ENCODE assay signal across 18 cellular contexts in the genomic region with DNA sequence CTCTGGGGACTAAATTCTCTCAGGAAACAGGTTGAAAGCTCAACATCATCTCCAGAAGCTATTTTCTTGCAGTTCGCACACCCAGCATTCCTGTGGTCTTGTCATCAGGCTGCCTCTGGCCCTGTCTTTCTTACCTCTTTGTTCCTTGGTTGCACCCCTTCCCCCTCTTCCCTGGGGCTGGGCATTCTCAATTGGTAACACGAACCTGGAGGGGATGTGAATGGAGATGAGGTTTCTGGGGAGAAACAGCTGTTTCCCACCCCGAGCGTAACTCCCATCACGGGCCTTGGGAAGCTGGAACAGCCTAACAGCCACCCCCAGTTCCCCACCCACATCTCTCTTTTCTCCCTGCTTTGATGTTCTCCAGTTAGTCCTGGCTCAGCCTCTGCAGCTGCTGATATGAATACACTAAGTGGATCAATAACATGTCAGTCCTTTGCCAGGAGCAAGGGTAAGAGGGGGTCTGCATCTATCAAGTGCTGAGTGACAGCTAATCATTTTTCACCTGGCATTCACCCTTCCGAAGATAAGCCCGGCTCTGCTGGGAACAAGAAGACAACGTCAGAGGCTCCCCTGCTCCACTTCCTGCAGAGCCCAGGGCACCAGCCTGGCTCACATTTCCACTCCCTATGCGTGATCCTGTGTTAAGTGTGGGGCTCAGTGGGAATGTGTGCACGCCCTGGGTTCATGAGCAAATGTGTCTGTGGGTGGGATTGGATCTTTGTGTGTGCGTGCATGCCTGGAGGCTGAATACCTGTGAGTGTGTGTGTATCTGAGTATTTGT.
DNase-seq lines count a peak whose midpoint lies in the region; TF ChIP-seq lines count a peak whose summit lies in the region.
"Had no signal": no experiment of that assay in that cellular context is flagged by ENCODE, and none has a peak within 500 bp of the region (broad histone marks: within the 10 kb centered on the region; RNA-seq: fewer than 3 reads in every experiment).

No MANE protein-coding gene starts in this region.

- CTCF ChIA-PET in HEK293 (lab: Yijun Ruan, JAX) = interaction anchor here (0.6 to 1.1 kb wide), 3 partner anchors 18 to 292 kb away, joined by 3 to 4 read pairs (median 3); no protein-coding TSS in a partner anchor

- H3K4me1 ChIP-seq in HEK293 (ENCODE audit: control insufficient read depth, insufficient read depth, low read length) (no peaks in the 10 kb centered on the region), NT2/D1 (ENCODE audit: insufficient read depth, insufficient read length) (peaks cover 15% of the 10 kb centered on the region)
- H3K4me1 ChIP-seq: Peyer's patch had no signal

- H3K9me3 ChIP-seq in HEK293 (ENCODE audit: control insufficient read depth, insufficient read depth, low read depth, low read length) (no peaks in the 10 kb centered on the region), NT2/D1 (ENCODE audit: insufficient read depth, low read length) (no peaks in the 10 kb centered on the region)
- H3K9me3 ChIP-seq: Peyer's patch had no signal

- intact Hi-C loops in head of caudate nucleus (cut with DNase I) = no loop called here

- no peaks in the 10 kb centered on the region for H3K36me3 ChIP-seq in HEK293 (ENCODE audit: control insufficient read depth in 2 of 2, insufficient read depth in 1 of 2, low read length in 2 of 2)
- H3K36me3 ChIP-seq in NT2/D1 (ENCODE audit: insufficient read depth, insufficient read length, low read length) = no peaks in the 10 kb centered on the region
- H3K36me3 ChIP-seq: Peyer's patch had no signal

- H3K4me3 ChIP-seq in HEK293 (ENCODE audit: low read depth, low read length) = no peak overlapping the region
- H3K4me3 ChIP-seq in NT2/D1 (ENCODE audit: insufficient read length, low read depth) = no peak overlapping the region
- H3K4me3 ChIP-seq: Peyer's patch, SK-N-MC had no signal

- H3K9ac ChIP-seq in NT2/D1 (ENCODE audit: insufficient read length, low read depth) = peak overlapping the region; percentile 26

- H3K27me3 ChIP-seq in NT2/D1 (ENCODE audit: insufficient read depth, insufficient read length) = no peaks in the 10 kb centered on the region
- H3K27me3 ChIP-seq: Peyer's patch had no signal

- DNase-seq in NT2/D1 (ENCODE audit: low read depth, low spot score) (no peak), head of caudate nucleus (peak in 40 of 42 donors; percentile 9 to 84 (median 56)), putamen (ENCODE audit: low spot score) (peak; percentile 44), SHP77 treated with DMSO at 0.1 percent for 48 hours (lab: John Stamatoyannopoulos, UW) (no peak), superior temporal gyrus (ENCODE audit: extremely low spot score) (no peak)
- no peak for DNase-seq in activated CD4-positive, alpha-beta T cell treated with anti-CD3 and anti-CD28 coated beads for 4 hours
- DNase-seq: ACHN, DMS79, H9, MM.1S, NCI-H1105, NCI-H2081, NCI-H510A treated with DMSO at 0.1 percent for 48 hours, Peyer's patch, T-helper 1 cell had no signal

- TF ChIP-seq CTCF in HEK293 (tag by site-specific recombination; IDR thresholded peaks at IDR 0.05) = no peak

- POLR2A ChIA-PET in HEK293 (lab: Yijun Ruan, JAX) = no interaction called here

- no peak overlapping the region for H3K27ac ChIP-seq in HEK293 (ENCODE audit: extremely low read depth, low read depth, low read length)
- H3K27ac ChIP-seq: C4-2B, Peyer's patch, SK-N-MC had no signal

TF ChIP-seq in HEK293, 187 proteins besides CTCF, POLR2A, EP300 and RAD21 (continues in another document):
- peak; percentile 53; the same call in 1 of the 2 replicates for TF ChIP-seq ZIC2 (tag by site-specific recombination; IDR thresholded peaks at IDR 0.05)
- TF ChIP-seq ZBTB8A (tag by site-specific recombination; IDR thresholded peaks at IDR 0.05) = no peak
- TF ChIP-seq, protein P1, sequence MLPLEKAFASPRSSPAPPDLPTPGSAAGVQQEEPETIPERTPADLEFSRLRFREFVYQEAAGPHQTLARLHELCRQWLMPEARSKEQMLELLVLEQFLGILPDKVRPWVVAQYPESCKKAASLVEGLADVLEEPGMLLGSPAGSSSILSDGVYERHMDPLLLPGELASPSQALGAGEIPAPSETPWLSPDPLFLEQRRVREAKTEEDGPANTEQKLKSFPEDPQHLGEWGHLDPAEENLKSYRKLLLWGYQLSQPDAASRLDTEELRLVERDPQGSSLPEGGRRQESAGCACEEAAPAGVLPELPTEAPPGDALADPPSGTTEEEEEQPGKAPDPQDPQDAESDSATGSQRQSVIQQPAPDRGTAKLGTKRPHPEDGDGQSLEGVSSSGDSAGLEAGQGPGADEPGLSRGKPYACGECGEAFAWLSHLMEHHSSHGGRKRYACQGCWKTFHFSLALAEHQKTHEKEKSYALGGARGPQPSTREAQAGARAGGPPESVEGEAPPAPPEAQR (tag by site-specific recombination; IDR thresholded peaks at IDR 0.05) = no peak
- no peak for TF ChIP-seq SP2 (tag by site-specific recombination; IDR thresholded peaks at IDR 0.05)
- TF ChIP-seq ZBTB48 (tag by site-specific recombination; IDR thresholded peaks at IDR 0.05) = no peak
- TF ChIP-seq MYNN (tag by site-specific recombination; IDR thresholded peaks at IDR 0.05; ENCODE audit: borderline replicate concordance) = no peak
- TF ChIP-seq ZNF174 (tag by site-specific recombination; IDR thresholded peaks at IDR 0.05) = no peak
- no peak for TF ChIP-seq ZNF221 (tag by site-specific recombination; IDR thresholded peaks at IDR 0.05; ENCODE audit: borderline replicate concordance)
- peak; percentile 79 for TF ChIP-seq ZFHX2 (tag by site-specific recombination; conservative IDR thresholded peaks at IDR 0.05)
- TF ChIP-seq ZNF114 (tag by site-specific recombination; IDR thresholded peaks at IDR 0.05) = no peak
- no peak for TF ChIP-seq KLF7 (tag by site-specific recombination; IDR thresholded peaks at IDR 0.05; ENCODE audit: borderline replicate concordance)
- no peak for TF ChIP-seq ZNF18 (tag by site-specific recombination; IDR thresholded peaks at IDR 0.05)
- TF ChIP-seq EGR2 (tag by site-specific recombination; IDR thresholded peaks at IDR 0.05; ENCODE audit: low read depth) = peak; percentile 77
- TF ChIP-seq, protein P2, sequence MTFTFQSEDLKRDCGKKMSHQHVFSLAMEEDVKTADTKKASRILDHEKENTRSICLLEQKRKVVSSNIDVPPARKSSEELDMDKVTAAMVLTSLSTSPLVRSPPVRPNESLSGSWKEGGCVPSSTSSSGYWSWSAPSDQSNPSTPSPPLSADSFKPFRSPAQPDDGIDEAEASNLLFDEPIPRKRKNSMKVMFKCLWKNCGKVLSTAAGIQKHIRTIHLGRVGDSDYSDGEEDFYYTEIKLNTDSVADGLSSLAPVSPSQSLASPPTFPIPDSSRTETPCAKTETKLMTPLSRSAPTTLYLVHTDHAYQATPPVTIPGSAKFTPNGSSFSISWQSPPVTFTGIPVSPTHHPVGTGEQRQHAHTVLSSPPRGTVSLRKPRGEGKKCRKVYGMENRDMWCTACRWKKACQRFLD (tag by site-specific recombination; IDR thresholded peaks at IDR 0.05) = no peak
- TF ChIP-seq ZNF341 (tag by site-specific recombination; IDR thresholded peaks at IDR 0.05; ENCODE audit: low read depth) = 0 out of 2 replicates have a peak, but pooled peaks have one; percentile 26
- TF ChIP-seq ZNF639 (tag by site-specific recombination; IDR thresholded peaks at IDR 0.05) = no peak
- no peak for TF ChIP-seq YY1 (tag by site-specific recombination; IDR thresholded peaks at IDR 0.05)
- no peak for TF ChIP-seq ZBTB17 (tag by site-specific recombination; IDR thresholded peaks at IDR 0.05)
- TF ChIP-seq, protein P3, sequence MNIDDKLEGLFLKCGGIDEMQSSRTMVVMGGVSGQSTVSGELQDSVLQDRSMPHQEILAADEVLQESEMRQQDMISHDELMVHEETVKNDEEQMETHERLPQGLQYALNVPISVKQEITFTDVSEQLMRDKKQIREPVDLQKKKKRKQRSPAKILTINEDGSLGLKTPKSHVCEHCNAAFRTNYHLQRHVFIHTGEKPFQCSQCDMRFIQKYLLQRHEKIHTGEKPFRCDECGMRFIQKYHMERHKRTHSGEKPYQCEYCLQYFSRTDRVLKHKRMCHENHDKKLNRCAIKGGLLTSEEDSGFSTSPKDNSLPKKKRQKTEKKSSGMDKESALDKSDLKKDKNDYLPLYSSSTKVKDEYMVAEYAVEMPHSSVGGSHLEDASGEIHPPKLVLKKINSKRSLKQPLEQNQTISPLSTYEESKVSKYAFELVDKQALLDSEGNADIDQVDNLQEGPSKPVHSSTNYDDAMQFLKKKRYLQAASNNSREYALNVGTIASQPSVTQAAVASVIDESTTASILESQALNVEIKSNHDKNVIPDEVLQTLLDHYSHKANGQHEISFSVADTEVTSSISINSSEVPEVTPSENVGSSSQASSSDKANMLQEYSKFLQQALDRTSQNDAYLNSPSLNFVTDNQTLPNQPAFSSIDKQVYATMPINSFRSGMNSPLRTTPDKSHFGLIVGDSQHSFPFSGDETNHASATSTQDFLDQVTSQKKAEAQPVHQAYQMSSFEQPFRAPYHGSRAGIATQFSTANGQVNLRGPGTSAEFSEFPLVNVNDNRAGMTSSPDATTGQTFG (tag by site-specific recombination; IDR thresholded peaks at IDR 0.05; ENCODE audit: borderline replicate concordance) = no peak
- TF ChIP-seq ZNF433 (tag by site-specific recombination; IDR thresholded peaks at IDR 0.05; ENCODE audit: low read depth) = no peak

Comparison
In these comparisons a context has a peak if more than half of its experiments do, and no peak if none do; other contexts are left out.
1. DNase-seq: peak in head of caudate nucleus (40 of 42) and putamen (single experiment); none in NT2/D1 (single experiment), activated CD4-positive, alpha-beta T cell treated with anti-CD3 and anti-CD28 coated beads for 4 hours (0 of 2), SHP77 treated with DMSO at 0.1 percent for 48 hours (single experiment) and superior temporal gyrus (single experiment).